ENCODE assay signal across 9 cellular contexts in the genomic region with DNA sequence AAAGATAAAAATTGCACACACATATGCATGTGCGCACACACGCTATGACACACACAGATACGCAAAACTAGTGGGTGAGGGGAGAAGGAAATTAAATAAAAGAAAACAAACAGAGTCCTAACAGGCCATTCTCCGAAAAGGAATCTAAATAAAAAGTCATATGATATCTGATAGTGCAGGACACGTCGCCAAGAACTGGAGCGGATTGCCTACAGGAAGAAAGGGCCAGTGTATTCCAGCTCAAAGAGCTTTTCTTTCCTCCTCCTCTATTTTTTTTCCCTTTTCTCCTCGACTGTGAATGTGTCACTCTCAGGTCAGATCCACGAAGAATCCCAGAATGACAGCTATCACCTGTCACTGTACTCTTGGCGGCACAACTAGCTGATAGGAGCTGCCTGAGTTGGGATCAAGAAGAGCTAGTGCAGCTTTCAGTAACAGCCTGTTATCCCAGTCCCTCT.
DNase-seq lines count a peak whose midpoint lies in the region; ATAC-seq, FAIRE-seq and TF ChIP-seq lines count a peak whose summit lies in the region.
"Had no signal": no experiment of that assay in that cellular context is flagged by ENCODE, and none has a peak within 500 bp of the region (broad histone marks: within the 10 kb centered on the region; RNA-seq: fewer than 3 reads in every experiment).

No MANE protein-coding gene starts in this region.

- H3K79me2 ChIP-seq in astrocyte (ENCODE audit: insufficient read depth, low read length) (peaks cover 62% of the 10 kb centered on the region), mesendoderm (ENCODE audit: control insufficient read depth, insufficient read depth, low read length) (no peaks in the 10 kb centered on the region), GM23338 (replicated peaks; ENCODE audit: insufficient read depth) (no peaks in the 10 kb centered on the region)

- no CpG with 5 or more reads among the region's 10 CpGs for WGBS in mesendoderm (ENCODE audit: extremely low coverage, insufficient coverage, low lambda C conversion rate)

- H3F3A ChIP-seq in GM23338 (replicated peaks; ENCODE audit: low read depth), result no peaks in the 10 kb centered on the region

- H3K27me3 Mint-ChIP-seq in astrocyte (ENCODE audit: low read depth, unreplicated experiment), result no peaks in the 10 kb centered on the region
- peaks cover 5% of the 10 kb centered on the region for H3K27me3 Mint-ChIP-seq in activated naive CD4-positive, alpha-beta T cell treated with anti-CD3 and anti-CD28 coated beads, Interleukin-2, amount 10 ng/mL, durations not matched to agents 7 days and 5 days
- no peaks in the 10 kb centered on the region for H3K27me3 Mint-ChIP-seq in GM23338 (ENCODE audit: insufficient read depth, low read depth, poor library complexity)

- ATAC-seq in HG03159 (IDR thresholded peaks at IDR 0.05; ENCODE audit: unreplicated experiment), result peak; percentile 3
- peak; percentile 64 for ATAC-seq in left colon
- no peak for ATAC-seq in GM23338
- ATAC-seq: HCT116 had no signal

- no peaks in the 10 kb centered on the region for H3K27me3 ChIP-seq in astrocyte (ENCODE audit: insufficient read depth, low read length)
- no peaks in the 10 kb centered on the region for H3K27me3 ChIP-seq in mesendoderm (ENCODE audit: insufficient read depth, low read length, poor library complexity)
- H3K27me3 ChIP-seq in GM23338 (ENCODE audit: insufficient read depth), result no peaks in the 10 kb centered on the region

- H4K5ac ChIP-seq in mesendoderm (ENCODE audit: low read length), result no peak overlapping the region

- peak overlapping the region; percentile 66 for H3K9ac ChIP-seq in astrocyte (ENCODE audit: low read length)
- no peak overlapping the region for H3K9ac ChIP-seq in mesendoderm (ENCODE audit: low read length)

- H3K27ac Mint-ChIP-seq in astrocyte (ENCODE audit: unreplicated experiment), result peak overlapping the region; percentile 30
- no peak overlapping the region for H3K27ac Mint-ChIP-seq in activated naive CD4-positive, alpha-beta T cell treated with anti-CD3 and anti-CD28 coated beads, Interleukin-2, amount 10 ng/mL, durations not matched to agents 7 days and 5 days
- H3K27ac Mint-ChIP-seq in GM23338, result no peak overlapping the region

- no peak for FAIRE-seq in astrocyte (lab: Jason Lieb, UNC)

- H3K4me1 ChIP-seq in astrocyte (ENCODE audit: insufficient read depth, low read length) (peaks cover 23% of the 10 kb centered on the region), mesendoderm (ENCODE audit: control insufficient read depth, low read depth, low read length) (no peaks in the 10 kb centered on the region), GM23338 (ENCODE audit: insufficient read depth) (peaks cover 14% of the 10 kb centered on the region)

- peaks cover 17% of the 10 kb centered on the region for H4K20me1 ChIP-seq in astrocyte (ENCODE audit: insufficient read depth, low read length)
- H4K20me1 ChIP-seq in GM23338 (replicated peaks; ENCODE audit: insufficient read depth), result no peaks in the 10 kb centered on the region

- H3K56ac ChIP-seq in mesendoderm (ENCODE audit: low read length), result no peak overlapping the region

- no peak overlapping the region for H3K4ac ChIP-seq in mesendoderm (ENCODE audit: low read depth, low read length)

- H3K4me3 ChIP-seq in astrocyte (ENCODE audit: insufficient read depth, low read depth, low read length) (peak overlapping the region; percentile 31), mesendoderm (ENCODE audit: low read length) (no peak overlapping the region), GM23338 (no peak overlapping the region)

- H3K4me1 Mint-ChIP-seq in astrocyte (ENCODE audit: low read depth, unreplicated experiment), result peaks cover 26% of the 10 kb centered on the region
- H3K4me1 Mint-ChIP-seq in activated naive CD4-positive, alpha-beta T cell treated with anti-CD3 and anti-CD28 coated beads, Interleukin-2, amount 10 ng/mL, durations not matched to agents 7 days and 5 days, result peaks cover 4% of the 10 kb centered on the region
- H3K4me1 Mint-ChIP-seq in GM23338, result peaks cover 44% of the 10 kb centered on the region

- H3K9me2 ChIP-seq in GM23338 (ENCODE audit: insufficient read depth), result no peaks in the 10 kb centered on the region

- no peak overlapping the region for H2AFZ ChIP-seq in astrocyte (ENCODE audit: low read depth, low read length)
- H2AFZ ChIP-seq in GM23338, result no peak overlapping the region

- no peak overlapping the region for H3K18ac ChIP-seq in mesendoderm (ENCODE audit: low read length)

- no peak overlapping the region for H3K4me3 Mint-ChIP-seq in astrocyte (ENCODE audit: unreplicated experiment)
- no peak overlapping the region for H3K4me3 Mint-ChIP-seq in activated naive CD4-positive, alpha-beta T cell treated with anti-CD3 and anti-CD28 coated beads, Interleukin-2, amount 10 ng/mL, durations not matched to agents 7 days and 5 days
- H3K4me3 Mint-ChIP-seq in GM23338, result no peak overlapping the region

- H3K36me3 ChIP-seq in astrocyte (ENCODE audit: insufficient read depth, low read length) (no peaks in the 10 kb centered on the region), mesendoderm (ENCODE audit: control insufficient read depth, insufficient read depth, low read length) (no peaks in the 10 kb centered on the region), GM23338 (ENCODE audit: insufficient read depth) (no peaks in the 10 kb centered on the region)

- TF ChIP-seq CTCF in astrocyte (IDR thresholded peaks at IDR 0.05; ENCODE audit: insufficient read depth, low read depth, low read length), result no peak
- TF ChIP-seq CTCF in GM23338 (conservative IDR thresholded peaks at IDR 0.05; ENCODE audit: low read depth in 2 of 2), result no peak

- H3K4me2 ChIP-seq in astrocyte (ENCODE audit: low read length) (peak overlapping the region; percentile 80), mesendoderm (ENCODE audit: low read length) (no peak overlapping the region), GM23338 (no peak overlapping the region)

- CTCF ChIA-PET in activated naive CD4-positive, alpha-beta T cell treated with anti-CD3 and anti-CD28 coated beads, Interleukin-2, amount 10 ng/mL, durations not matched to agents 7 days and 5 days (lab: Charles Lee), result interaction anchor here (0.9 kb wide), 1 partner anchor 17 kb away, joined by 3 read pairs; no protein-coding TSS in a partner anchor

- no peak overlapping the region for H2BK15ac ChIP-seq in mesendoderm (replicated peaks; ENCODE audit: low read depth)

- intact Hi-C loops in left colon (cut with DNase I, micrococcal nuclease), result no loop called here

- H2BK120ac ChIP-seq in mesendoderm (ENCODE audit: low read depth, low read length), result no peak overlapping the region

- no peaks in the 10 kb centered on the region for H3K9me3 ChIP-seq in astrocyte (ENCODE audit: insufficient read depth, low read depth, low read length)

- no peak overlapping the region for H2AK5ac ChIP-seq in mesendoderm (ENCODE audit: low read length)

- no peak overlapping the region for H4K8ac ChIP-seq in mesendoderm (ENCODE audit: low read depth, low read length)

- H3K9me3 Mint-ChIP-seq in astrocyte (ENCODE audit: unreplicated experiment) (no peaks in the 10 kb centered on the region), GM23338 (no peaks in the 10 kb centered on the region)
- no peaks in the 10 kb centered on the region for H3K9me3 Mint-ChIP-seq in activated naive CD4-positive, alpha-beta T cell treated with anti-CD3 and anti-CD28 coated beads, Interleukin-2, amount 10 ng/mL, durations not matched to agents 7 days and 5 days

- H3K36me3 Mint-ChIP-seq in astrocyte (ENCODE audit: low read depth, unreplicated experiment) (no peaks in the 10 kb centered on the region), GM23338 (ENCODE audit: low read depth) (no peaks in the 10 kb centered on the region)
- no peaks in the 10 kb centered on the region for H3K36me3 Mint-ChIP-seq in activated naive CD4-positive, alpha-beta T cell treated with anti-CD3 and anti-CD28 coated beads, Interleukin-2, amount 10 ng/mL, durations not matched to agents 7 days and 5 days

- no peaks in the 10 kb centered on the region for H3K79me1 ChIP-seq in mesendoderm (ENCODE audit: low read length)

- DNase-seq in astrocyte (ENCODE audit: low read depth) (peak; percentile 37), left colon (no peak), substantia nigra (lab: John Stamatoyannopoulos, UW) (peak in 28 of 49 donors; percentile 5 to 61 (median 34)), mesendoderm (no peak), NCI-H82 (lab: John Stamatoyannopoulos, UW) (no peak), GM23338 (ENCODE audit: low spot score) (no peak)
- DNase-seq in activated naive CD4-positive, alpha-beta T cell treated with anti-CD3 and anti-CD28 coated beads, Interleukin-2, amount 10 ng/mL, durations not matched to agents 7 days and 5 days, result no peak

- no peak overlapping the region for H2BK5ac ChIP-seq in mesendoderm (ENCODE audit: low read length)

- H3K27ac ChIP-seq in astrocyte (ENCODE audit: low read depth, low read length) (peak overlapping the region; percentile 54), substantia nigra (ENCODE audit: low read depth, low read length, poor library complexity, severe bottlenecking) (peak overlapping the region; percentile 82), mesendoderm (ENCODE audit: low read depth, low read length) (no peak overlapping the region), GM23338 (ENCODE audit: low read depth) (no peak overlapping the region)

- H3K23ac ChIP-seq in mesendoderm (ENCODE audit: low read length), result no peak overlapping the region

TF ChIP-seq in GM23338, 12 proteins besides CTCF, POLR2A, EP300 and RAD21 (continues in another document):
- no peak for TF ChIP-seq CREB1 (CRISPR knock-in tag; IDR thresholded peaks at IDR 0.05; ENCODE audit: low read depth)

Comparison
In these comparisons a context has a peak if more than half of its experiments do, and no peak if none do; other contexts are left out.
1. DNase-seq: peak in astrocyte (single experiment) and substantia nigra (28 of 49); none in left colon (0 of 2), activated naive CD4-positive, alpha-beta T cell treated with anti-CD3 and anti-CD28 coated beads, Interleukin-2, amount 10 ng/mL, durations not matched to agents 7 days and 5 days (single experiment), mesendoderm (single experiment), NCI-H82 (single experiment) and GM23338 (single experiment).
2. H3K27ac ChIP-seq: peak in astrocyte (single experiment) and substantia nigra (single experiment); none in mesendoderm (single experiment) and GM23338 (single experiment).